In genomic region chr3:122745365-122746021, GRCh38 we compare ENCODE assay signal across 14 cellular contexts. TPM values are rescaled to one million over a fixed set of nuclear protein-coding genes. Genes with fewer than 3 reads are reported as not detected.
DNase-seq lines count a peak whose midpoint lies in the region; ATAC-seq and TF ChIP-seq lines count a peak whose summit lies in the region.
"Had no signal": no experiment of that assay in that cellular context is flagged by ENCODE, and none has a peak within 500 bp of the region (broad histone marks: within the 10 kb centered on the region; RNA-seq: fewer than 3 reads in every experiment).

No MANE protein-coding gene starts in this region.

- H3K79me2 ChIP-seq in PC-9 (ENCODE audit: low read depth): no peaks in the 10 kb centered on the region
- H3K79me2 ChIP-seq in trophoblast cell (ENCODE audit: control insufficient read depth, insufficient read depth, low read length, poor library complexity): no peaks in the 10 kb centered on the region

- intact Hi-C loops in PC-9 (cut with micrococcal nuclease; ENCODE audit: unreplicated experiment): no loop called here

- peak; percentile 4 for DNase-seq in Daoy (ENCODE audit: low read depth)
- peak in 1 of 2 experiments; percentile 42 for DNase-seq in PC-9
- peak; percentile 59 for DNase-seq in epithelial cell of proximal tubule (ENCODE audit: low read depth)
- peak; percentile 38 to 88 for DNase-seq in trophoblast cell
- DNase-seq in stimulated activated CD4-positive, alpha-beta T cell treated with anti-CD3 and anti-CD28 coated beads, Interleukin-1b, Interleukin-23, amount 100 ng/mL, for 48 hours: no peak
- DNase-seq in immature natural killer cell: no peak
- no peak for DNase-seq in KG1 (lab: John Stamatoyannopoulos, UW)
- DNase-seq: CD4-positive, alpha-beta memory T cell; NCI-H1092 treated with DMSO at 0.1 percent for 48 hours; NCI-H446 treated with DMSO at 0.1 percent for 48 hours; right lobe of liver; Right ventricle myocardium superior had no signal

- H3K27ac ChIP-seq in PC-9 (peak overlapping the region; percentile 65), trophoblast cell (ENCODE audit: low read depth, low read length) (peak overlapping the region; percentile 26)
- H3K27ac ChIP-seq: right lobe of liver had no signal

- no peak overlapping the region for H3K27ac Mint-ChIP-seq in immature natural killer cell
- H3K27ac Mint-ChIP-seq: activated naive CD4-positive, alpha-beta T cell treated with anti-CD3 and anti-CD28 coated beads, Interleukin-2, amount 50 U/mL, for 72 hours had no signal

- H3K4ac ChIP-seq in trophoblast cell (ENCODE audit: low read depth, low read length): no peak overlapping the region

- no peaks in the 10 kb centered on the region for H3K27me3 Mint-ChIP-seq in immature natural killer cell (ENCODE audit: low read depth in 3 of 3)
- H3K27me3 Mint-ChIP-seq: CD4-positive, alpha-beta memory T cell had no signal

- H4K20me1 ChIP-seq in PC-9 (ENCODE audit: insufficient read depth): no peaks in the 10 kb centered on the region

- no peak overlapping the region for H3K4me3 ChIP-seq in PC-9
- H3K4me3 ChIP-seq in epithelial cell of proximal tubule (ENCODE audit: low read depth, low read length): no peak overlapping the region
- no peak overlapping the region for H3K4me3 ChIP-seq in trophoblast cell (ENCODE audit: low read depth, low read length)
- H3K4me3 ChIP-seq: right lobe of liver had no signal

- H2BK12ac ChIP-seq in trophoblast cell (ENCODE audit: low read length): no peak overlapping the region

- no peak overlapping the region for H3K23ac ChIP-seq in trophoblast cell (ENCODE audit: low read length)

- POLR2A ChIA-PET in PC-9 (lab: Charles Lee; ENCODE audit: unreplicated experiment): interaction anchor here (0.6 to 0.7 kb wide), 2 partner anchors 147 to 148 kb away, joined by 3 to 15 read pairs; no protein-coding TSS in a partner anchor

- H3K9me2 ChIP-seq in PC-9 (ENCODE audit: insufficient read depth): peaks cover 3% of the 10 kb centered on the region; the same call in 1 of the 2 replicates

- peaks cover 0 to 8% of the 10 kb centered on the region in 2 donors for H3K4me1 Mint-ChIP-seq in immature natural killer cell
- H3K4me1 Mint-ChIP-seq: CD4-positive, alpha-beta memory T cell had no signal

- BruUV-seq in PC-9 (replicated peaks; lab: Mats Ljungman, UMichigan): no TSS peak

- no peak overlapping the region for H4K91ac ChIP-seq in trophoblast cell (ENCODE audit: low read depth, low read length)

- no peak overlapping the region for H3K4me3 Mint-ChIP-seq in immature natural killer cell
- H3K4me3 Mint-ChIP-seq: CD4-positive, alpha-beta memory T cell had no signal

- CTCF ChIA-PET in PC-9 (lab: Charles Lee): interaction anchor here (0.7 kb wide), 1 partner anchor 294 kb away, joined by 3 read pairs; no protein-coding TSS in a partner anchor

- no peaks in the 10 kb centered on the region for H3K36me3 ChIP-seq in PC-9 (ENCODE audit: low read depth)
- no peaks in the 10 kb centered on the region for H3K36me3 ChIP-seq in trophoblast cell (ENCODE audit: control insufficient read depth in 1 of 2, insufficient read depth in 2 of 2, low read length in 2 of 2)

- H3F3A ChIP-seq in PC-9 (ENCODE audit: insufficient read depth, low read depth): peaks cover 5% of the 10 kb centered on the region; the same call in 1 of the 2 replicates

- H3K14ac ChIP-seq in trophoblast cell (ENCODE audit: low read length): no peak overlapping the region

- TF ChIP-seq CTCF in PC-9 (conservative IDR thresholded peaks at IDR 0.05) (no peak), epithelial cell of proximal tubule (conservative IDR thresholded peaks at IDR 0.05; ENCODE audit: low read depth, low read length) (no peak)

- peaks cover 29 to 41% (median 37%) of the 10 kb centered on the region in 3 donors for H3K36me3 Mint-ChIP-seq in immature natural killer cell

- no peak overlapping the region for H2BK120ac ChIP-seq in trophoblast cell (ENCODE audit: insufficient read depth, low read length, poor library complexity)

- H3K4me1 ChIP-seq in PC-9 (replicated peaks; ENCODE audit: insufficient read depth): peaks cover 10% of the 10 kb centered on the region
- H3K4me1 ChIP-seq in trophoblast cell (ENCODE audit: control insufficient read depth in 1 of 2, insufficient read depth in 2 of 2, low read length in 2 of 2): no peaks in the 10 kb centered on the region
- H3K4me1 ChIP-seq: right lobe of liver had no signal

- H3K9me3 ChIP-seq in PC-9 (ENCODE audit: insufficient read depth, low read depth): no peaks in the 10 kb centered on the region
- no peaks in the 10 kb centered on the region for H3K9me3 ChIP-seq in trophoblast cell (ENCODE audit: insufficient read depth, low read depth, low read length)
- H3K9me3 ChIP-seq: right lobe of liver had no signal

- H3K9ac ChIP-seq in trophoblast cell (ENCODE audit: low read length): no peak overlapping the region

- no CpG with 5 or more reads among the region's 4 CpGs for WGBS in trophoblast cell (ENCODE audit: extremely low coverage, insufficient coverage, insufficient read length)

- no peak overlapping the region for H2AK5ac ChIP-seq in trophoblast cell (ENCODE audit: low read length)

- no peak overlapping the region for H4K8ac ChIP-seq in trophoblast cell (ENCODE audit: low read depth, low read length)

- no peaks in the 10 kb centered on the region for H3K9me3 Mint-ChIP-seq in immature natural killer cell
- H3K9me3 Mint-ChIP-seq: activated naive CD4-positive, alpha-beta T cell treated with anti-CD3 and anti-CD28 coated beads, Interleukin-2, amount 50 U/mL, for 72 hours had no signal

- H4K12ac ChIP-seq in trophoblast cell (ENCODE audit: low read depth, low read length): no peak overlapping the region

- H2AFZ ChIP-seq in PC-9 (no peak overlapping the region), trophoblast cell (ENCODE audit: insufficient read depth, low read length, poor library complexity) (no peak overlapping the region)

- no peaks in the 10 kb centered on the region for H3K79me1 ChIP-seq in trophoblast cell (ENCODE audit: low read length)

- H3K18ac ChIP-seq in trophoblast cell (ENCODE audit: low read length): no peak overlapping the region

- H3K4me2 ChIP-seq in PC-9 (no peak overlapping the region), trophoblast cell (ENCODE audit: low read length) (no peak overlapping the region)

- no peak overlapping the region for H2BK5ac ChIP-seq in trophoblast cell (ENCODE audit: low read depth, low read length, poor library complexity)

- no peak for ATAC-seq in HG02763 (IDR thresholded peaks at IDR 0.05; ENCODE audit: unreplicated experiment)

- H3K27me3 ChIP-seq in PC-9 (ENCODE audit: insufficient read depth, low read depth) (no peaks in the 10 kb centered on the region), trophoblast cell (ENCODE audit: insufficient read depth, low read length) (no peaks in the 10 kb centered on the region)
- H3K27me3 ChIP-seq: right lobe of liver had no signal

RNA-seq across cellular contexts. Expression of gene HSPBAP1, which starts 48.1 kb away (rescaled TPM):
- total RNA-seq in Daoy (2014; rRNA removed; shearing (Covaris generic)): 11.7 and 12.7 TPM in 2 replicates
- 8.9 and 10.9 TPM in 2 replicates for total RNA-seq in PC-9 (2021)
- 5.0 and 5.1 TPM in 2 replicates for total RNA-seq in epithelial cell of proximal tubule
- polyA plus RNA-seq in trophoblast cell (2013): 4.5 and 4.8 TPM in 2 replicates
- polyA plus RNA-seq in immature natural killer cell: 10 to 100 TPM in 1 of 3 donors, 1 to 10 TPM in 2; 3.3 to 10.1 (median 7.4) TPM

RNA-seq across cellular contexts. Expression of gene SLC49A4, which starts 49.4 kb away (rescaled TPM):
- 17.5 and 18.3 TPM in 2 replicates for total RNA-seq in Daoy (2014; rRNA removed; shearing (Covaris generic))
- total RNA-seq in PC-9 (2021): 24.0 and 28.1 TPM in 2 replicates
- total RNA-seq in epithelial cell of proximal tubule: 10.3 and 12.2 TPM in 2 replicates
- polyA plus RNA-seq in trophoblast cell (2013): 47.7 and 51.5 TPM in 2 replicates
- polyA plus RNA-seq in immature natural killer cell: 1 to 10 TPM; 2.3 to 3.6 (median 3.0) TPM

Comparison
In these comparisons a context has a peak if more than half of its experiments do, and no peak if none do; other contexts are left out.
1. DNase-seq: peak in Daoy (single experiment), epithelial cell of proximal tubule (single experiment) and trophoblast cell (2 of 2); none in stimulated activated CD4-positive, alpha-beta T cell treated with anti-CD3 and anti-CD28 coated beads, Interleukin-1b, Interleukin-23, amount 100 ng/mL, for 48 hours (single experiment), immature natural killer cell (0 of 3) and KG1 (single experiment).